1 cellular context compared by ENCODE assay signal in the genomic region with DNA sequence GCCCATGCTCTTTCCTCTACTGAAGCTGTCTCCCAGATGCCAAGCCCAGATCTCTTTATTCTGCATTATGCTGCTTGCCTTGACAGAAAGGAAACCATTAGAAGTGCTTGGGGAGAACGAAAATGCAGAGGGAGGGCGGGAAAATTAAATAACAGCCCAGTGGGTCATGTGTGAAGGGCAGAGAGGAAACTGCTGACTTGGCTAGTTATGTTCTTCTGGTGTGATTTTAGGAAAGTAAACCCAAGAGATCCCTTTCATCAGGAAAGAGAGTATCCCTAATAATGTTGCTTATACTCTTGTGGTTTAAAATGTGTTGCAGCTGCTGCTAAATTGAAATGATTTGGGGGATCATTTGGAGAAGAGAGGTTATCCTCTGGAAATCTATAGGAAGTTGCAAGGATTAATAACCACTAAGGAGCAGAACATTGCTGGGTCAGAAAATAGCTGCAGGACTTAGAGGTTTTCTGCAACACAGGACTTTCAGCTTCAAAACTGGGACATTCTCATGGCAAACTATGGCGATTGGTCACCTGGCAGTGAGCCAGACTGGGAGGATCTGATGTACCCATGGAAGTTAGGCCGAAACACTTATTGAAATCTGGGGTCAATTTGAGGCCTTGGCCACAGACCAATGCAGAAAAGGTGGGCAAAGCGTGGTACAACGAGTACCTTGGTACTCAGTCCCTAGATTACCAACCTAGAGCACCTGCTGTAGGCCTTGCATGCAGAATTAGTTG.
TF ChIP-seq lines count a peak whose summit lies in the region.

No MANE protein-coding gene starts in this region.

TF ChIP-seq in K562, 482 proteins besides CTCF, POLR2A, EP300 and RAD21:
- TF ChIP-seq, protein P1, sequence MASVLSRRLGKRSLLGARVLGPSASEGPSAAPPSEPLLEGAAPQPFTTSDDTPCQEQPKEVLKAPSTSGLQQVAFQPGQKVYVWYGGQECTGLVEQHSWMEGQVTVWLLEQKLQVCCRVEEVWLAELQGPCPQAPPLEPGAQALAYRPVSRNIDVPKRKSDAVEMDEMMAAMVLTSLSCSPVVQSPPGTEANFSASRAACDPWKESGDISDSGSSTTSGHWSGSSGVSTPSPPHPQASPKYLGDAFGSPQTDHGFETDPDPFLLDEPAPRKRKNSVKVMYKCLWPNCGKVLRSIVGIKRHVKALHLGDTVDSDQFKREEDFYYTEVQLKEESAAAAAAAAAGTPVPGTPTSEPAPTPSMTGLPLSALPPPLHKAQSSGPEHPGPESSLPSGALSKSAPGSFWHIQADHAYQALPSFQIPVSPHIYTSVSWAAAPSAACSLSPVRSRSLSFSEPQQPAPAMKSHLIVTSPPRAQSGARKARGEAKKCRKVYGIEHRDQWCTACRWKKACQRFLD (CRISPR knock-in tag; IDR thresholded peaks at IDR 0.05) = no peak
- TF ChIP-seq ZNF354B (CRISPR knock-in tag; IDR thresholded peaks at IDR 0.05) (no peak), BCL6 (CRISPR knock-in tag; IDR thresholded peaks at IDR 0.05) (no peak), NFIC (IDR thresholded peaks at IDR 0.05) (peak; percentile 87), MAFG (tag; conservative IDR thresholded peaks at IDR 0.05) (peak; percentile 80), SMAD4 (CRISPR knock-in tag; conservative IDR thresholded peaks at IDR 0.05) (no peak), MEIS2 (IDR thresholded peaks at IDR 0.05; ENCODE audit: partially characterized antibody) (no peak), C11orf30 (IDR thresholded peaks at IDR 0.05; ENCODE audit: low read depth) (peak; percentile 83), HDAC1 (IDR thresholded peaks at IDR 0.05) (no peak), ZNF316 (IDR thresholded peaks at IDR 0.05) (peak; percentile 89), MAFK (IDR thresholded peaks at IDR 0.05; ENCODE audit: low read length) (peak; percentile 83), MAFF (IDR thresholded peaks at IDR 0.05; ENCODE audit: low read length) (peak; percentile 80), ZNF311 (CRISPR knock-in tag; IDR thresholded peaks at IDR 0.05) (no peak), ZZZ3 (IDR thresholded peaks at IDR 0.05) (no peak)
- TF ChIP-seq, protein P2, sequence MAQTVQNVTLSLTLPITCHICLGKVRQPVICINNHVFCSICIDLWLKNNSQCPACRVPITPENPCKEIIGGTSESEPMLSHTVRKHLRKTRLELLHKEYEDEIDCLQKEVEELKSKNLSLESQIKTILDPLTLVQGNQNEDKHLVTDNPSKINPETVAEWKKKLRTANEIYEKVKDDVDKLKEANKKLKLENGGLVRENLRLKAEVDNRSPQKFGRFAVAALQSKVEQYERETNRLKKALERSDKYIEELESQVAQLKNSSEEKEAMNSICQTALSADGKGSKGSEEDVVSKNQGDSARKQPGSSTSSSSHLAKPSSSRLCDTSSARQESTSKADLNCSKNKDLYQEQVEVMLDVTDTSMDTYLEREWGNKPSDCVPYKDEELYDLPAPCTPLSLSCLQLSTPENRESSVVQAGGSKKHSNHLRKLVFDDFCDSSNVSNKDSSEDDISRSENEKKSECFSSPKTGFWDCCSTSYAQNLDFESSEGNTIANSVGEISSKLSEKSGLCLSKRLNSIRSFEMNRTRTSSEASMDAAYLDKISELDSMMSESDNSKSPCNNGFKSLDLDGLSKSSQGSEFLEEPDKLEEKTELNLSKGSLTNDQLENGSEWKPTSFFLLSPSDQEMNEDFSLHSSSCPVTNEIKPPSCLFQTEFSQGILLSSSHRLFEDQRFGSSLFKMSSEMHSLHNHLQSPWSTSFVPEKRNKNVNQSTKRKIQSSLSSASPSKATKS (CRISPR knock-in tag; IDR thresholded peaks at IDR 0.05) = no peak
- TF ChIP-seq, protein P3, sequence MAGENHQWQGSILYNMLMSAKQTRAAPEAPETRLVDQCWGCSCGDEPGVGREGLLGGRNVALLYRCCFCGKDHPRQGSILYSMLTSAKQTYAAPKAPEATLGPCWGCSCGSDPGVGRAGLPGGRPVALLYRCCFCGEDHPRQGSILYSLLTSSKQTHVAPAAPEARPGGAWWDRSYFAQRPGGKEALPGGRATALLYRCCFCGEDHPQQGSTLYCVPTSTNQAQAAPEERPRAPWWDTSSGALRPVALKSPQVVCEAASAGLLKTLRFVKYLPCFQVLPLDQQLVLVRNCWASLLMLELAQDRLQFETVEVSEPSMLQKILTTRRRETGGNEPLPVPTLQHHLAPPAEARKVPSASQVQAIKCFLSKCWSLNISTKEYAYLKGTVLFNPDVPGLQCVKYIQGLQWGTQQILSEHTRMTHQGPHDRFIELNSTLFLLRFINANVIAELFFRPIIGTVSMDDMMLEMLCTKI (IDR thresholded peaks at IDR 0.05; ENCODE audit: partially characterized antibody) = no peak
